14 cellular contexts compared by ENCODE assay signal in the genomic region with DNA sequence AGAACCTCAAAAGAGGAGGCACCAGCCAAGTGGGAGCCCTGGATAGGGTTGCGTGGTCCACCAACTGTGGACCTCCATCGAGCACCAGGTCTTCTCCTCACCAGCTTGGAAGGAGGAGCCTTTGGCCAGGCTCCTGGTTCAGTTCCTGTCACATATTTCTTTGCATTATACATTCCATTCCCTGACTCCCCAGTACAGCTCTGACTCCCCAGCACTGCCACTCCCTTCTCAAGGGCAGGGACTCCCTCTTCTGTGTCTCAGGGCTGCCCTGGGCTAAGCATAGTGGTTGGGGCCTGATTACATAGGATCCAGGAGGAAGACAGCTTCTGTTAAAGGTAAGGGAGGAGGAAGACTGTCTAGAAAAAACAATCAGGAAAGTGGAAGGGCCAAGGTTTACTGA.
DNase-seq lines count a peak whose midpoint lies in the region; ATAC-seq and TF ChIP-seq lines count a peak whose summit lies in the region.
"Had no signal": no experiment of that assay in that cellular context is flagged by ENCODE, and none has a peak within 500 bp of the region (broad histone marks: within the 10 kb centered on the region; RNA-seq: fewer than 3 reads in every experiment).

No MANE protein-coding gene starts in this region.

- H3K9me3 ChIP-seq in RWPE2 (ENCODE audit: severe bottlenecking) (no peaks in the 10 kb centered on the region), upper lobe of right lung (no peaks in the 10 kb centered on the region)

- H3K36me3 Mint-ChIP-seq in T-cell, result no peaks in the 10 kb centered on the region
- no peaks in the 10 kb centered on the region for H3K36me3 Mint-ChIP-seq in activated naive CD4-positive, alpha-beta T cell treated with anti-CD3 and anti-CD28 coated beads for 36 hours (ENCODE audit: low read depth)
- H3K36me3 Mint-ChIP-seq: stimulated activated memory B cell treated with anti-CD40 and anti-IgM and Interleukin-4, amounts not matched to agents 10 μg/mL and 1 μg/mL and 100 μg/mL, for 72 hours had no signal

- H3K27ac ChIP-seq in RWPE2 (ENCODE audit: poor library complexity, severe bottlenecking) (peak overlapping the region; percentile 99), upper lobe of right lung (no peak overlapping the region)

- no peaks in the 10 kb centered on the region; the same call in 1 of the 2 replicates for H3K36me3 ChIP-seq in RWPE2 (ENCODE audit: low read depth)
- H3K36me3 ChIP-seq in upper lobe of right lung, result no peaks in the 10 kb centered on the region

- no peak overlapping the region for H3K27ac Mint-ChIP-seq in T-cell
- H3K27ac Mint-ChIP-seq in activated naive CD4-positive, alpha-beta T cell treated with anti-CD3 and anti-CD28 coated beads for 36 hours, result no peak overlapping the region
- H3K27ac Mint-ChIP-seq: stimulated activated memory B cell treated with anti-CD40 and anti-IgM and Interleukin-4, amounts not matched to agents 10 μg/mL and 1 μg/mL and 100 μg/mL, for 72 hours had no signal

- no peak overlapping the region for H3K4me3 ChIP-seq in RWPE2 (ENCODE audit: severe bottlenecking)
- no peak overlapping the region for H3K4me3 ChIP-seq in fibroblast of pulmonary artery (replicated peaks; ENCODE audit: low read depth, low read length)
- no peak overlapping the region for H3K4me3 ChIP-seq in upper lobe of right lung

- POLR2A ChIA-PET in T-cell (lab: Charles Lee), result no interaction called here

- H3K4me1 ChIP-seq in RWPE2 (ENCODE audit: insufficient read depth, poor library complexity, severe bottlenecking), result peaks cover 62% of the 10 kb centered on the region
- peaks cover 4% of the 10 kb centered on the region for H3K4me1 ChIP-seq in upper lobe of right lung

- H3K27me3 ChIP-seq in RWPE2 (ENCODE audit: insufficient read depth, poor library complexity, severe bottlenecking) (no peaks in the 10 kb centered on the region), upper lobe of right lung (no peaks in the 10 kb centered on the region)

- DNase-seq in GM03348 (ENCODE audit: low spot score) (peak; percentile 60), RWPE2 (ENCODE audit: low spot score) (no peak), fibroblast of pulmonary artery (ENCODE audit: low read depth) (peak; percentile 23), upper lobe of right lung (peak; percentile 38), SW480 (ENCODE audit: low spot score) (no peak), T-cell (no peak)
- DNase-seq in activated naive CD4-positive, alpha-beta T cell treated with anti-CD3 and anti-CD28 coated beads for 36 hours, result no peak
- DNase-seq: activated CD4-positive, alpha-beta T cell treated with anti-CD3 and anti-CD28 coated beads for 4 hours; activated gamma-delta T cell; DMS53; erythroblast; NCI-H146 had no signal

- H3K9me3 Mint-ChIP-seq in T-cell, result no peaks in the 10 kb centered on the region
- H3K9me3 Mint-ChIP-seq in activated naive CD4-positive, alpha-beta T cell treated with anti-CD3 and anti-CD28 coated beads for 36 hours, result no peaks in the 10 kb centered on the region
- H3K9me3 Mint-ChIP-seq: stimulated activated memory B cell treated with anti-CD40 and anti-IgM and Interleukin-4, amounts not matched to agents 10 μg/mL and 1 μg/mL and 100 μg/mL, for 72 hours had no signal

- H3K27me3 Mint-ChIP-seq in T-cell, result peaks cover 4 to 7% of the 10 kb centered on the region in 2 donors
- H3K27me3 Mint-ChIP-seq in activated naive CD4-positive, alpha-beta T cell treated with anti-CD3 and anti-CD28 coated beads for 36 hours (ENCODE audit: low read depth), result no peaks in the 10 kb centered on the region

- intact Hi-C loops in upper lobe of right lung (cut with DNase I), result no loop called here
- intact Hi-C loops in activated naive CD4-positive, alpha-beta T cell treated with anti-CD3 and anti-CD28 coated beads for 36 hours (cut with micrococcal nuclease), result no loop called here

- ATAC-seq in RWPE2 (ENCODE audit: low read depth), result peak; percentile 22; the same call in 2 of the 3 replicates
- no peak for ATAC-seq in upper lobe of right lung
- no peak for ATAC-seq in T-cell (replicated peaks in 1 of 4)
- ATAC-seq in HG03135 (IDR thresholded peaks at IDR 0.05; ENCODE audit: unreplicated experiment), result no peak
- ATAC-seq: stimulated activated memory B cell treated with anti-CD40 and anti-IgM and Interleukin-4, amounts not matched to agents 10 μg/mL and 1 μg/mL and 100 μg/mL, for 72 hours had no signal

- no peak for TF ChIP-seq CTCF in RWPE2 (IDR thresholded peaks at IDR 0.05; ENCODE audit: poor library complexity, severe bottlenecking)
- TF ChIP-seq CTCF in fibroblast of pulmonary artery (IDR thresholded peaks at IDR 0.05; ENCODE audit: low read length, missing control alignments), result no peak
- no peak for TF ChIP-seq CTCF in upper lobe of right lung (IDR thresholded peaks at IDR 0.05)

- CTCF ChIA-PET in T-cell (lab: Charles Lee), result no interaction called here
- CTCF ChIA-PET in activated naive CD4-positive, alpha-beta T cell treated with anti-CD3 and anti-CD28 coated beads for 36 hours (lab: Charles Lee), result interaction anchor here (0.8 kb wide), 1 partner anchor 82 kb away, joined by 3 read pairs; no protein-coding TSS in a partner anchor

- H3K4me3 Mint-ChIP-seq in T-cell, result no peak overlapping the region
- H3K4me3 Mint-ChIP-seq in activated naive CD4-positive, alpha-beta T cell treated with anti-CD3 and anti-CD28 coated beads for 36 hours, result no peak overlapping the region
- H3K4me3 Mint-ChIP-seq: stimulated activated memory B cell treated with anti-CD40 and anti-IgM and Interleukin-4, amounts not matched to agents 10 μg/mL and 1 μg/mL and 100 μg/mL, for 72 hours had no signal

- H3K4me1 Mint-ChIP-seq in T-cell, result no peaks in the 10 kb centered on the region
- H3K4me1 Mint-ChIP-seq in activated naive CD4-positive, alpha-beta T cell treated with anti-CD3 and anti-CD28 coated beads for 36 hours (ENCODE audit: low read depth), result no peaks in the 10 kb centered on the region

Comparison
In these comparisons a context has a peak if more than half of its experiments do, and no peak if none do; other contexts are left out.
1. DNase-seq: peak in GM03348 (single experiment), fibroblast of pulmonary artery (single experiment) and upper lobe of right lung (single experiment); none in RWPE2 (single experiment), SW480 (single experiment), T-cell (0 of 34) and activated naive CD4-positive, alpha-beta T cell treated with anti-CD3 and anti-CD28 coated beads for 36 hours (single experiment).